Comparison of ENCODE assay signal across 9 cellular contexts in the genomic region with DNA sequence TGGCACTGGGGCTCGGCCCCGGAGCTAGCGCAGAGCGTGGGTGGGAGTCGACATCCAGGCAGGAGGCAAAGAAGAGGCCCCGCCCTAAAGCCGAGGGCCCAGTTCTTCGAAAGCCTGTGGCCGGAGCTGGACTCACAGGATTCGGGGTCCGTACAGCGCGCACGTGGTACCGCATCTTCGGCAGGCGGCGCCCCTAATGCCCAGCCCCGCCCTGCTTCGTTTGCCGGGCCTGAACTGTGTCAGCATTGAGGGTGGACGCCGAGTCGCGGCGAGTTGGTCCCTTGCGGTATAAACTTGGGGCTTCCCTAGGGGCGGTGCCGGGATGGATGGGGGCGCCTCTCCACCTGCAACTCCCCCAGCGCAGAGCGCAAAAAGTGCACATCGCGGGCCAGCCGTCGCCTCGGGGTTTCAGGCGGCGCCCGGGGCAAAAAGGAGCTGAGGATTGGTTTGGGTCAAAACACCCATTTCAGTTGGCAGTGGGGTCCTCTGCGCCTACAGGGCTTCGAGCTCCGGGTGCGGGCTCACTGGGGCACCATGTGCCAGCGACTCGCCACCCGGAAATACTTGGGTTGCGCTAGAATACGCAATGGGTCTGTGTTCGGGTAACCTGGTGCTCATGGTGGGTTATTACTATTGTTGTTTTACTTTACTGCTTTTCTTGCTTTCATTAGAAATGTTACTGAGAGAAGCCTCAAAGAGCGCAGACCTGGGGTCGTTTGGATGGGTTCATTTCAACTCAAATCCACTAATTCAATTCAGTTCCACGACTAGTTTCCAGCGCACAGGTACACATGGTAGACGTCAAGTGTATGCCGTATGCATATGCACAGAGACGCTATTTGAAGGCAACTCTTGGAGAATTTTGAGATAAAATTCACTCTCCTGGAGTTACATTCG. TPM values are rescaled to one million over a fixed set of nuclear protein-coding genes. Genes with fewer than 3 reads are reported as not detected.
DNase-seq lines count a peak whose midpoint lies in the region; ATAC-seq, FAIRE-seq and TF ChIP-seq lines count a peak whose summit lies in the region.
"Had no signal": no experiment of that assay in that cellular context is flagged by ENCODE, and none has a peak within 500 bp of the region (broad histone marks: within the 10 kb centered on the region; RNA-seq: fewer than 3 reads in every experiment).

No MANE protein-coding gene starts in this region.

- 83% methylated on average over 29 of the region's 58 CpGs for WGBS in HepG2 (ENCODE audit: low lambda C conversion rate)

- peaks cover 6% of the 10 kb centered on the region for H3K36me3 Mint-ChIP-seq in activated CD4-positive, alpha-beta T cell treated with anti-CD3 and anti-CD28 coated beads, Interleukin-2, amount 10 ng/mL, durations not matched to agents 7 days and 5 days (ENCODE audit: low read depth)
- peaks cover 7% of the 10 kb centered on the region for H3K36me3 Mint-ChIP-seq in activated T-cell treated with anti-CD3 and anti-CD28 coated beads, Interleukin-2, amount 50 U/mL, for 4 hours (ENCODE audit: insufficient read depth)

- H3K4me1 Mint-ChIP-seq in activated CD4-positive, alpha-beta T cell treated with anti-CD3 and anti-CD28 coated beads, Interleukin-2, amount 10 ng/mL, durations not matched to agents 7 days and 5 days, result peaks cover 37% of the 10 kb centered on the region
- peaks cover 36% of the 10 kb centered on the region for H3K4me1 Mint-ChIP-seq in activated T-cell treated with anti-CD3 and anti-CD28 coated beads, Interleukin-2, amount 50 U/mL, for 4 hours (ENCODE audit: low read depth)

- no peaks in the 10 kb centered on the region for H3K79me2 ChIP-seq in HepG2 (ENCODE audit: insufficient read depth, low read length)

- H3K9ac ChIP-seq in HepG2 (ENCODE audit: insufficient read depth, low read depth, low read length), result no peak overlapping the region

- no peak for TF ChIP-seq RAD21 in HepG2 (CRISPR knock-in tag; IDR thresholded peaks at IDR 0.05)

- TF ChIP-seq CTCF in HepG2 (CRISPR knock-in tag; IDR thresholded peaks at IDR 0.05) (no peak), thoracic aorta (IDR thresholded peaks at IDR 0.05) (no peak)

- intact Hi-C loops in HepG2 (cut with micrococcal nuclease; ENCODE audit: unreplicated experiment), result no loop called here

- H3K27me3 ChIP-seq in HepG2 (ENCODE audit: control insufficient read depth in 1 of 2, insufficient read depth in 2 of 2, low read length in 2 of 2) (peaks cover 6 to 61% of the 10 kb centered on the region in 2 experiments), thoracic aorta (replicated peaks; ENCODE audit: insufficient read depth) (peaks cover 48% of the 10 kb centered on the region)

- peak overlapping the region; percentile 75 for H3K4me3 Mint-ChIP-seq in activated CD4-positive, alpha-beta T cell treated with anti-CD3 and anti-CD28 coated beads, Interleukin-2, amount 10 ng/mL, durations not matched to agents 7 days and 5 days
- peak overlapping the region; percentile 86 for H3K4me3 Mint-ChIP-seq in activated T-cell treated with anti-CD3 and anti-CD28 coated beads, Interleukin-2, amount 50 U/mL, for 4 hours

- no peak for TF ChIP-seq EP300 in HepG2 (IDR thresholded peaks at IDR 0.05; ENCODE audit: low read depth in 2 of 2, low read length in 2 of 2)
- TF ChIP-seq EP300 in HepG2 (CRISPR knock-in tag; IDR thresholded peaks at IDR 0.05; ENCODE audit: borderline replicate concordance), result no peak

- ATAC-seq in activated T-cell treated with anti-CD3 and anti-CD28 coated beads, Interleukin-2, amount 50 U/mL, for 4 hours, result peak in 1 of 2 donors; percentile 4
- no peak for ATAC-seq in HepG2
- ATAC-seq in thoracic aorta (ENCODE audit: insufficient number of reproducible peaks, low FRiP score, low read depth), result no peak

- H3K27ac ChIP-seq in HepG2 (ENCODE audit: extremely low read length, insufficient read depth, low read length), result no peak overlapping the region
- H3K27ac ChIP-seq in thoracic aorta, result no peak overlapping the region

- H4K20me1 ChIP-seq in HepG2 (ENCODE audit: insufficient read depth, low read length), result no peaks in the 10 kb centered on the region

- H3K4me3 ChIP-seq in HepG2 (replicated peaks in 1 of 3; ENCODE audit: insufficient read depth in 1 of 3, low read depth in 2 of 3, low read length in 3 of 3) (no peak overlapping the region), thoracic aorta (peak overlapping the region; percentile 75)

- peak overlapping the region; percentile 1 for H3K27ac Mint-ChIP-seq in activated CD4-positive, alpha-beta T cell treated with anti-CD3 and anti-CD28 coated beads, Interleukin-2, amount 10 ng/mL, durations not matched to agents 7 days and 5 days

- FAIRE-seq in HepG2 (lab: Jason Lieb, UNC), result no peak

- in situ Hi-C loops in HepG2 (cut with HindIII; ENCODE audit: extremely low pct_ligation_motif_present, low pct_unique_long_range_greater_than_20kb), result no loop called here

- no peaks in the 10 kb centered on the region for H3K9me3 Mint-ChIP-seq in activated CD4-positive, alpha-beta T cell treated with anti-CD3 and anti-CD28 coated beads, Interleukin-2, amount 10 ng/mL, durations not matched to agents 7 days and 5 days
- no peaks in the 10 kb centered on the region for H3K9me3 Mint-ChIP-seq in activated T-cell treated with anti-CD3 and anti-CD28 coated beads, Interleukin-2, amount 50 U/mL, for 4 hours

- peaks cover 88% of the 10 kb centered on the region for H3K27me3 Mint-ChIP-seq in activated CD4-positive, alpha-beta T cell treated with anti-CD3 and anti-CD28 coated beads, Interleukin-2, amount 10 ng/mL, durations not matched to agents 7 days and 5 days
- peaks cover 80% of the 10 kb centered on the region for H3K27me3 Mint-ChIP-seq in activated T-cell treated with anti-CD3 and anti-CD28 coated beads, Interleukin-2, amount 50 U/mL, for 4 hours (ENCODE audit: low read depth)

- TF ChIP-seq POLR2A in HepG2 (IDR thresholded peaks at IDR 0.05; ENCODE audit: insufficient read depth in 1 of 2, low read depth in 2 of 2, low read length in 2 of 2), result no peak

- H3K9me3 ChIP-seq in HepG2 (ENCODE audit: low read length) (no peaks in the 10 kb centered on the region), thoracic aorta (no peaks in the 10 kb centered on the region)

- H2AFZ ChIP-seq in HepG2 (ENCODE audit: low read length), result no peak overlapping the region

- BruUV-seq in HepG2 (replicated peaks; lab: Mats Ljungman, UMichigan), result no TSS peak

- CTCF ChIA-PET in activated CD4-positive, alpha-beta T cell treated with anti-CD3 and anti-CD28 coated beads, Interleukin-2, amount 10 ng/mL, durations not matched to agents 7 days and 5 days (lab: Charles Lee), result interaction anchor here (0.6 to 1.1 kb wide), 4 partner anchors 14 to 578 kb away, joined by 3 to 4 read pairs (median 4); no protein-coding TSS in a partner anchor
- CTCF ChIA-PET in HepG2 (lab: Yijun Ruan, JAX; ENCODE audit: low intra/inter-chr PET ratio, low total read pairs), result no interaction called here

- no peak for DNase-seq in activated CD4-positive, alpha-beta T cell treated with anti-CD3 and anti-CD28 coated beads, Interleukin-2, amount 10 ng/mL, durations not matched to agents 7 days and 5 days
- no peak for DNase-seq in activated CD4-positive, alpha-beta T cell treated with anti-CD3 and anti-CD28 coated beads for 1 hour
- no peak for DNase-seq in activated T-cell treated with anti-CD3 and anti-CD28 coated beads, Interleukin-2, amount 50 U/mL, for 4 hours
- DNase-seq in HepG2 (ENCODE audit: low spot score) (no peak), thoracic aorta (ENCODE audit: low spot score) (no peak), SW480 (ENCODE audit: low spot score) (no peak), NCI-H2171 (lab: John Stamatoyannopoulos, UW) (no peak), germinal center (ENCODE audit: low spot score) (no peak)

- H3K4me1 ChIP-seq in HepG2 (ENCODE audit: insufficient read depth, low read length), result peaks cover 19% of the 10 kb centered on the region
- peaks cover 22 to 44% of the 10 kb centered on the region in 2 donors for H3K4me1 ChIP-seq in thoracic aorta (ENCODE audit: control insufficient read depth in 1 of 2, low read depth in 2 of 2)

- H3K36me3 ChIP-seq in HepG2 (replicated peaks in 1 of 2; ENCODE audit: control insufficient read depth in 1 of 2, insufficient read depth in 2 of 2, low read length in 2 of 2) (no peaks in the 10 kb centered on the region), thoracic aorta (no peaks in the 10 kb centered on the region)

- H3K4me2 ChIP-seq in HepG2 (ENCODE audit: low read depth, low read length), result no peak overlapping the region

- POLR2A ChIA-PET in activated CD4-positive, alpha-beta T cell treated with anti-CD3 and anti-CD28 coated beads, Interleukin-2, amount 10 ng/mL, durations not matched to agents 7 days and 5 days (lab: Charles Lee), result no interaction called here
- POLR2A ChIA-PET in HepG2 (lab: Yijun Ruan, JAX), result no interaction called here

TF ChIP-seq in HepG2, 621 proteins besides CTCF, POLR2A, EP300 and RAD21 (continues in another document):
- no peak for TF ChIP-seq SNAPC2 (CRISPR knock-in tag; IDR thresholded peaks at IDR 0.05)

RNA-seq across cellular contexts. Expression of gene PAX5, which starts 3.9 kb away (rescaled TPM):
- total RNA-seq in activated CD4-positive, alpha-beta T cell treated with anti-CD3 and anti-CD28 coated beads, Interleukin-2, amount 10 ng/mL, durations not matched to agents 7 days and 5 days, result under 1 TPM; 0.10 to 0.12 TPM
- total RNA-seq in activated T-cell treated with anti-CD3 and anti-CD28 coated beads, Interleukin-2, amount 50 U/mL, for 4 hours, result 1 to 10 TPM; 1.2 to 8.6 (median 1.7) TPM
- total RNA-seq in HepG2 (2016; rRNA removed; fragmentation: Illumina TruSeq; extraction: Trizol) (not detected in 2 replicates), thoracic aorta (under 1 TPM in 1 of 2 donors, not detected in 1; 0.21 TPM)
- not detected in 2 replicates for total RNA-seq in HepG2 (2016; cell fraction: cytosol; rRNA removed; fragmentation: Illumina TruSeq; extraction: Trizol; ENCODE audit: low read depth)
- total RNA-seq in HepG2 (2016; cell fraction: insoluble cytoplasmic fraction; rRNA removed; fragmentation: Illumina TruSeq; extraction: Trizol), result not detected in 2 replicates
- total RNA-seq in HepG2 (2016; cell fraction: membrane; rRNA removed; fragmentation: Illumina TruSeq; extraction: Trizol), result not detected in 2 replicates
- total RNA-seq in HepG2 (2016; cell fraction: nucleus; rRNA removed; fragmentation: Illumina TruSeq; extraction: Trizol), result not detected in 2 replicates
- not detected in 2 replicates for polyA plus RNA-seq in HepG2 (2011; rRNA removed)
- polyA plus RNA-seq in HepG2 (2011; cell fraction: cytosol; rRNA removed), result not detected in 2 replicates
- 0.02 and 0.11 TPM in 2 replicates for polyA plus RNA-seq in HepG2 (2011; cell fraction: nucleus; rRNA removed)
- not detected in 2 replicates for polyA plus RNA-seq in HepG2 (2012)
- polyA plus RNA-seq in HepG2 (2016; cell fraction: cytosol; fragmentation: Illumina TruSeq; extraction: Trizol; ENCODE audit: low read depth), result not detected in 2 replicates
- polyA plus RNA-seq in HepG2 (2016; cell fraction: insoluble cytoplasmic fraction; fragmentation: Illumina TruSeq; extraction: Trizol; ENCODE audit: low read depth), result not detected in 2 replicates
- polyA plus RNA-seq in HepG2 (2016; cell fraction: membrane; fragmentation: Illumina TruSeq; extraction: Trizol; ENCODE audit: low read depth), result not detected in 2 replicates
- polyA plus RNA-seq in HepG2 (2016; cell fraction: nucleus; fragmentation: Illumina TruSeq; extraction: Trizol; ENCODE audit: insufficient read depth, low read depth), result not detected in 2 replicates
- 0.02 TPM in 1 of 2 replicates, not detected in the other for polyA minus RNA-seq in HepG2 (2011; rRNA and poly(A)+ RNA removed; ENCODE audit: low replicate concordance)
- not detected in 2 replicates for polyA minus RNA-seq in HepG2 (2011; cell fraction: cytosol; rRNA and poly(A)+ RNA removed)
- polyA minus RNA-seq in HepG2 (2011; cell fraction: nucleus; rRNA and poly(A)+ RNA removed), result not detected in 2 replicates
- polyA plus RNA-seq: BJ had no signal
